In genomic region chr6:137552146-137552545, GRCh38 we compare ENCODE assay signal across 33 cellular contexts. TPM values are rescaled to one million over a fixed set of nuclear protein-coding genes. Genes with fewer than 3 reads are reported as not detected.
"Had no signal": no experiment of that assay in that cellular context is flagged by ENCODE, and none has a peak within 500 bp of the region (broad histone marks: within the 10 kb centered on the region; RNA-seq: fewer than 3 reads in every experiment).

No MANE protein-coding gene starts in this region.

- DNase-seq: activated CD4-positive, alpha-beta memory T cell treated with anti-CD3 and anti-CD28 coated beads for 36 hours; activated CD4-positive, alpha-beta T cell treated with anti-CD3 and anti-CD28 coated beads for 36 hours; activated CD4-positive, alpha-beta T cell treated with anti-CD3 and anti-CD28 coated beads, Interleukin-2, amount 10 ng/mL, durations not matched to agents 24 days and 14 days; activated CD4-positive, CD25-positive, alpha-beta regulatory T cell; activated CD4-positive, CD25-positive, alpha-beta regulatory T cell treated with anti-CD3 and anti-CD28 coated beads, Interleukin-2, amount 50 U/mL, for 72 hours; activated CD8-positive, alpha-beta memory T cell treated with anti-CD3 and anti-CD28 coated beads, Interleukin-2, amount 10 ng/mL, durations not matched to agents 7 days and 5 days; activated CD8-positive, alpha-beta memory T cell treated with anti-CD3 and anti-CD28 coated beads, Interleukin-2, amount 50 U/mL, for 4 hours; activated CD8-positive, alpha-beta T cell treated with anti-CD3 and anti-CD28 coated beads, Interleukin-2, amount 10 ng/mL, durations not matched to agents 7 days and 5 days; activated effector memory CD4-positive, alpha-beta T cell treated with anti-CD3 and anti-CD28 coated beads, Interleukin-2, amount 50 U/mL, for 16 hours; activated naive CD4-positive, alpha-beta T cell treated with anti-CD3 and anti-CD28 coated beads for 36 hours; activated naive CD8-positive, alpha-beta T cell treated with anti-CD3 and anti-CD28 coated beads for 36 hours; activated naive CD8-positive, alpha-beta T cell treated with anti-CD3 and anti-CD28 coated beads, Interleukin-2, amount 50 U/mL, for 24 hours; activated T-cell treated with anti-CD3 and anti-CD28 coated beads, Interleukin-2, amount 50 U/mL, for 1 hour; activated T-cell treated with anti-CD3 and anti-CD28 coated beads, Interleukin-2, amount 50 U/mL, for 48 hours; adrenal gland; amygdala; aorta; body of pancreas; caudate nucleus; cortex of kidney; dermis blood vessel endothelial cell; effector CD4-positive, alpha-beta T cell; effector memory CD8-positive, alpha-beta T cell; erythroblast; foreskin keratinocyte; heart right ventricle; T-helper 1 cell; T-helper 17 cell; T1000 had no signal

RNA-seq across cellular contexts. Expression of gene OLIG3, which starts 58.0 kb away (rescaled TPM):
- total RNA-seq: activated CD4-positive, alpha-beta T cell treated with anti-CD3 and anti-CD28 coated beads for 36 hours; activated CD4-positive, alpha-beta T cell treated with anti-CD3 and anti-CD28 coated beads, Interleukin-2, amount 10 ng/mL, durations not matched to agents 24 days and 14 days; activated naive CD4-positive, alpha-beta T cell treated with anti-CD3 and anti-CD28 coated beads for 36 hours; activated T-helper 1 cell treated with anti-CD3 and anti-CD28 coated beads, Interleukin-12 subunit alpha, Interleukin-12 subunit beta, Interleukin-2, Interleukin-4 antibody, amounts not matched to agents 30 ng/mL and 10 ng/mL and 1 ng/mL, durations not matched to agents 14 hours and 24 hours and 36 hours; activated T-helper 2 cell treated with anti-CD3 and anti-CD28 coated beads, Interferon-gamma antibody, Interleukin-2, Interleukin-4, amounts not matched to agents 10 μg/mL and 5 μg/mL and 100 μg/mL, durations not matched to agents 14 hours and 24 hours and 36 hours; adrenal gland; aorta; body of pancreas; chondrocyte; dermis blood vessel endothelial cell; foreskin keratinocyte; glomerular endothelial cell; heart right ventricle had no signal
